ENCODE assay signal across 26 cellular contexts in genomic region chr6:33945931-33946330, GRCh38.
"Had no signal": no experiment of that assay in that cellular context is flagged by ENCODE, and none has a peak within 500 bp of the region (broad histone marks: within the 10 kb centered on the region; RNA-seq: fewer than 3 reads in every experiment).

No MANE protein-coding gene starts in this region.

- H3K9me3 ChIP-seq: body of pancreas, esophagus squamous epithelium, gastroesophageal sphincter, heart right ventricle had no signal

- H3K36me3 ChIP-seq: esophagus squamous epithelium, gastroesophageal sphincter, heart right ventricle, WERI-Rb-1 had no signal

- H3K4me3 ChIP-seq: body of pancreas, esophagus squamous epithelium, gastroesophageal sphincter, heart right ventricle had no signal

- ATAC-seq: activated CD4-positive, CD25-positive, alpha-beta regulatory T cell treated with anti-CD3 and anti-CD28 coated beads, Interleukin-2, amount 50 U/mL, for 24 hours; activated CD8-positive, alpha-beta T cell treated with anti-CD3 and anti-CD28 coated beads for 36 hours; activated T-cell treated with anti-CD3 and anti-CD28 coated beads, Interleukin-2, amount 50 U/mL, for 4 hours; activated T-helper 17 cell treated with anti-CD3 and anti-CD28 coated beads, Interleukin-2, amount 50 U/mL, for 72 hours; body of pancreas; gastroesophageal sphincter; heart right ventricle; T-helper 17 cell had no signal

- H3K27ac ChIP-seq: body of pancreas, epithelial cell of prostate, esophagus squamous epithelium, gastroesophageal sphincter, heart right ventricle, WERI-Rb-1 had no signal

- DNase-seq: activated B cell treated with CpG ODN at 0.5 μM for 24 hours; activated CD4-positive, alpha-beta T cell treated with anti-CD3 and anti-CD28 coated beads for 48 hours; activated CD4-positive, alpha-beta T cell treated with anti-CD3 and anti-CD28 coated beads, Interleukin-2, amount 50 U/mL, for 1 hour; activated CD4-positive, alpha-beta T cell treated with anti-CD3 and anti-CD28 coated beads, Interleukin-2, amount 50 U/mL, for 48 hours; activated CD8-positive, alpha-beta memory T cell treated with anti-CD3 and anti-CD28 coated beads for 24 hours; activated CD8-positive, alpha-beta T cell treated with anti-CD3 and anti-CD28 coated beads for 36 hours; activated effector memory CD4-positive, alpha-beta T cell treated with Interleukin-2 at 50 U/mL for 16 hours; activated gamma-delta T cell treated with Interleukin-2 at 50 U/mL for 16 hours; activated naive CD4-positive, alpha-beta T cell treated with anti-CD3 and anti-CD28 coated beads, Interleukin-2, amount 50 U/mL, for 16 hours; activated naive CD4-positive, alpha-beta T cell treated with Interleukin-2 at 50 U/mL for 16 hours; activated T-cell treated with anti-CD3 and anti-CD28 coated beads, Interleukin-2, amount 50 U/mL, for 4 hours; amygdala; body of pancreas; cortex of kidney; dermis blood vessel endothelial cell; effector CD8-positive, alpha-beta T cell; esophagus squamous epithelium; foreskin melanocyte; heart right ventricle; T-helper 17 cell; T1000; WERI-Rb-1 had no signal

- H3K4me1 ChIP-seq: body of pancreas, esophagus squamous epithelium, gastroesophageal sphincter, heart right ventricle had no signal

- H3K27me3 ChIP-seq: body of pancreas had no signal
